In the genomic region with DNA sequence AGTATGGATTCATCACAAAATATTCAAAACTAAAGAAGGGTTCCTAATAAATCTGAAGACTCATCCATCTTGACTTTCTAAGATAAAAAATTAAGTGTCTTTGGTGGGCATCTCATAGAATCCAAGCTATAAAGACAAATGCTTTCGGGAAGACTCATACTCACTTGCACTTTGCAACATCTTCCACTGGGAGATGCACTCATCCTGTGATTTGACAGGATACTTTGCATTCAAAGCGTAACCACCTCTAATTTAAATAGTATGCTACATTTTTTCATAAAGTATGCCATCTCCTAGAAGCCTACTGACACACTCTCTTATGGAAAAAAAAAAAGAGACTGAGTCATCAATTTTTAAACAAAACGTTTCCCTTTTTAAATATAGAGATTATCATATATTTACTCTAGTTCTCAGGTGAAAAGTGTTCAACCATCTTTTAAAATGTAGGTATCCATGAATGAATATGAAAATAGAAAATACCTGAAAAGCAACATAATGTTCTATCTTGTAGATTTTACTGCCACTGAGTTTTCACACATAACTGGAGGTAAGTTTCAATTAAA, we compare ENCODE assay signal across 1 cellular context.
TF ChIP-seq lines count a peak whose summit lies in the region.

No MANE protein-coding gene starts in this region.

TF ChIP-seq in HepG2, 621 proteins besides CTCF, POLR2A, EP300 and RAD21 (continued from another document):
- TF ChIP-seq ZNF350 (CRISPR knock-in tag; IDR thresholded peaks at IDR 0.05; ENCODE audit: borderline replicate concordance, low read depth) (no peak), ZFP36L2 (CRISPR knock-in tag; IDR thresholded peaks at IDR 0.05) (no peak), MAFK (conservative IDR thresholded peaks at IDR 0.05 in 1 of 2, IDR thresholded peaks at IDR 0.05 in 1 of 2; ENCODE audit: low read length in 2 of 2) (peak in 1 of 2 experiments; percentile 65; a peak in 2 of 4 replicates), STAG1 (CRISPR knock-in tag; IDR thresholded peaks at IDR 0.05) (peak; percentile 62), ZNF670 (CRISPR knock-in tag; IDR thresholded peaks at IDR 0.05; ENCODE audit: borderline replicate concordance) (no peak), ZNF543 (CRISPR knock-in tag; IDR thresholded peaks at IDR 0.05) (no peak), SOX5 (CRISPR knock-in tag; IDR thresholded peaks at IDR 0.05; ENCODE audit: borderline replicate concordance) (no peak), ZNF138 (CRISPR knock-in tag; IDR thresholded peaks at IDR 0.05; ENCODE audit: low read depth) (no peak)
